ENCODE assay signal across 8 cellular contexts in genomic region chr1:161119017-161119378, GRCh38. TPM values are rescaled to one million over a fixed set of nuclear protein-coding genes. Genes with fewer than 3 reads are reported as not detected.
A peak's percentile ranks its signal among the peaks of the same experiment; 100 is the strongest.
DNase-seq lines count a peak whose midpoint lies in the region; ATAC-seq and TF ChIP-seq lines count a peak whose summit lies in the region.

No MANE protein-coding gene starts in this region.

- H3K27me3 Mint-ChIP-seq in activated T-cell treated with anti-CD3 and anti-CD28 coated beads, Interleukin-2, amount 50 U/mL, for 24 hours = no peaks in the 10 kb centered on the region

- H3K27ac Mint-ChIP-seq in activated T-cell treated with anti-CD3 and anti-CD28 coated beads, Interleukin-2, amount 50 U/mL, for 24 hours = peak overlapping the region; percentile 92

- peak; percentile 53 for DNase-seq in activated T-cell treated with anti-CD3 and anti-CD28 coated beads, Interleukin-2, amount 50 U/mL, for 24 hours
- DNase-seq in activated T-cell treated with anti-CD3 and anti-CD28 coated beads, Interleukin-2, amount 50 U/mL, for 1 hour = no peak
- no peak for DNase-seq in adipocyte (ENCODE audit: low read depth)
- peak; percentile 50 for DNase-seq in stimulated activated naive CD8-positive, alpha-beta T cell treated with anti-CD3 and anti-CD28 coated beads, Interleukin-15, Interleukin-2, amounts not matched to agents 100 U/mL and 50 U/mL, for 24 hours
- DNase-seq in mesenteric fat pad (ENCODE audit: low spot score) = no peak
- no peak for DNase-seq in GM20000 (ENCODE audit: low spot score)

- H3K36me3 Mint-ChIP-seq in activated T-cell treated with anti-CD3 and anti-CD28 coated beads, Interleukin-2, amount 50 U/mL, for 24 hours (ENCODE audit: low read depth) = peaks cover 97% of the 10 kb centered on the region

- H3K36me3 ChIP-seq in adipocyte (ENCODE audit: control insufficient read depth, insufficient read depth, low read length, severe bottlenecking) = peaks cover 51% of the 10 kb centered on the region
- peaks cover 48% of the 10 kb centered on the region for H3K36me3 ChIP-seq in iPS-20b (ENCODE audit: insufficient read depth, low read depth, low read length)

- H3K27me3 ChIP-seq in adipocyte (replicated peaks; ENCODE audit: control insufficient read depth, insufficient read depth, low read length) (no peaks in the 10 kb centered on the region), iPS-20b (ENCODE audit: insufficient read depth, low read length) (no peaks in the 10 kb centered on the region)

- H3K4me1 ChIP-seq in adipocyte (ENCODE audit: control insufficient read depth, insufficient read depth, low read length) = peaks cover 50% of the 10 kb centered on the region
- peaks cover 8% of the 10 kb centered on the region; the same call in 1 of the 2 replicates for H3K4me1 ChIP-seq in iPS-20b (ENCODE audit: insufficient read depth, low read length)

- peaks cover 73% of the 10 kb centered on the region for H3K4me1 Mint-ChIP-seq in activated T-cell treated with anti-CD3 and anti-CD28 coated beads, Interleukin-2, amount 50 U/mL, for 24 hours (ENCODE audit: low read depth)

- no peak for ATAC-seq in stimulated activated naive CD8-positive, alpha-beta T cell treated with anti-CD3 and anti-CD28 coated beads, Interleukin-15, Interleukin-2, amounts not matched to agents 100 U/mL and 50 U/mL, for 24 hours
- no peak for ATAC-seq in HG03139 (IDR thresholded peaks at IDR 0.05; ENCODE audit: unreplicated experiment)

- TF ChIP-seq CTCF in GM20000 (IDR thresholded peaks at IDR 0.05; ENCODE audit: extremely low read depth, missing control alignments) = no peak

- peak overlapping the region; percentile 97 for H3K4me3 Mint-ChIP-seq in activated T-cell treated with anti-CD3 and anti-CD28 coated beads, Interleukin-2, amount 50 U/mL, for 24 hours

- H3K9me3 ChIP-seq in adipocyte (ENCODE audit: control insufficient read depth, low read length) (no peaks in the 10 kb centered on the region), iPS-20b (ENCODE audit: insufficient read depth, low read depth, low read length) (no peaks in the 10 kb centered on the region)

- no peak overlapping the region for H3K27ac ChIP-seq in iPS-20b (ENCODE audit: low read length)

- peak overlapping the region; percentile 100 for H3K4me3 ChIP-seq in adipocyte (ENCODE audit: low read length)
- H3K4me3 ChIP-seq in iPS-20b (ENCODE audit: low read length) = peak overlapping the region; percentile 99

- H3K9ac ChIP-seq in adipocyte (ENCODE audit: low read length) (peak overlapping the region; percentile 99), iPS-20b (ENCODE audit: low read depth, low read length) (peak overlapping the region; percentile 95; the same call in 1 of the 2 replicates)

- no peaks in the 10 kb centered on the region for H3K9me3 Mint-ChIP-seq in activated T-cell treated with anti-CD3 and anti-CD28 coated beads, Interleukin-2, amount 50 U/mL, for 24 hours

RNA-seq across cellular contexts. Expression of gene NIT1, which starts 1.1 kb away (rescaled TPM):
- 32.7 TPM for total RNA-seq in mesenteric fat pad

RNA-seq across cellular contexts. Expression of gene PFDN2, which starts 1.2 kb away (rescaled TPM):
- 66.9 TPM for total RNA-seq in mesenteric fat pad

RNA-seq across cellular contexts. Expression of gene DEDD, which starts 13.5 kb away (rescaled TPM):
- 61.9 TPM for total RNA-seq in mesenteric fat pad

RNA-seq across cellular contexts. Expression of gene KLHDC9, which starts 20.8 kb away (rescaled TPM):
- not detected for total RNA-seq in mesenteric fat pad

RNA-seq across cellular contexts. Expression of gene NECTIN4, which starts 29.6 kb away (rescaled TPM):
- total RNA-seq in mesenteric fat pad = not detected

Comparison
In these comparisons a context has a peak if more than half of its experiments do, and no peak if none do; other contexts are left out.
1. DNase-seq: peak in activated T-cell treated with anti-CD3 and anti-CD28 coated beads, Interleukin-2, amount 50 U/mL, for 24 hours (single experiment) and stimulated activated naive CD8-positive, alpha-beta T cell treated with anti-CD3 and anti-CD28 coated beads, Interleukin-15, Interleukin-2, amounts not matched to agents 100 U/mL and 50 U/mL, for 24 hours (single experiment); none in activated T-cell treated with anti-CD3 and anti-CD28 coated beads, Interleukin-2, amount 50 U/mL, for 1 hour (single experiment), adipocyte (single experiment), mesenteric fat pad (single experiment) and GM20000 (single experiment).